Comparison of ENCODE assay signal across 2 cellular contexts in the genomic region with DNA sequence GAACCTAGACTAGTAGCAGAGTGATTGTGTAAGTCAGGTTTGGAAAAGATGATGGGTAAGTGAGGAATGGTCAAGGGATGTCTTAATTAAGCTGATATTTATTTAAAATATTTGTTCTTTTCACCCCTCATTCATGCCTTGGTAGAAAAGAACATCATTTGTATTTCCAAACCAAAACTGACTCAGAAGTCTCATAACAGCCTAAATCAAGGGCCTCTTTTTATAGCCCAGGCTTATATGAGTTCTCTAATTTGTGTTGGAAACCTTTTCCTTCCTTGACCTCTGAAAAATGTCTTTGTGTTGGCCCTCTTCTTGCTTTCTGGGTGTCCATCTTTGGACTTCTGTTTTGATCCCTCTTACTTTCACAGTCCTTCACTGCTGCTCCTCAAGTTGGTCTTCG.
TF ChIP-seq lines count a peak whose summit lies in the region.

No MANE protein-coding gene starts in this region.

TF ChIP-seq in K562, 482 proteins besides CTCF, POLR2A, EP300 and RAD21:
- TF ChIP-seq, protein P1, sequence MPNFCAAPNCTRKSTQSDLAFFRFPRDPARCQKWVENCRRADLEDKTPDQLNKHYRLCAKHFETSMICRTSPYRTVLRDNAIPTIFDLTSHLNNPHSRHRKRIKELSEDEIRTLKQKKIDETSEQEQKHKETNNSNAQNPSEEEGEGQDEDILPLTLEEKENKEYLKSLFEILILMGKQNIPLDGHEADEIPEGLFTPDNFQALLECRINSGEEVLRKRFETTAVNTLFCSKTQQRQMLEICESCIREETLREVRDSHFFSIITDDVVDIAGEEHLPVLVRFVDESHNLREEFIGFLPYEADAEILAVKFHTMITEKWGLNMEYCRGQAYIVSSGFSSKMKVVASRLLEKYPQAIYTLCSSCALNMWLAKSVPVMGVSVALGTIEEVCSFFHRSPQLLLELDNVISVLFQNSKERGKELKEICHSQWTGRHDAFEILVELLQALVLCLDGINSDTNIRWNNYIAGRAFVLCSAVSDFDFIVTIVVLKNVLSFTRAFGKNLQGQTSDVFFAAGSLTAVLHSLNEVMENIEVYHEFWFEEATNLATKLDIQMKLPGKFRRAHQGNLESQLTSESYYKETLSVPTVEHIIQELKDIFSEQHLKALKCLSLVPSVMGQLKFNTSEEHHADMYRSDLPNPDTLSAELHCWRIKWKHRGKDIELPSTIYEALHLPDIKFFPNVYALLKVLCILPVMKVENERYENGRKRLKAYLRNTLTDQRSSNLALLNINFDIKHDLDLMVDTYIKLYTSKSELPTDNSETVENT (CRISPR knock-in tag; IDR thresholded peaks at IDR 0.05) = no peak
- TF ChIP-seq ZNF274 (IDR thresholded peaks at IDR 0.05; ENCODE audit: borderline replicate concordance, low read depth, low read length) = peak; percentile 89
- no peak for TF ChIP-seq SREBF1 (IDR thresholded peaks at IDR 0.05; ENCODE audit: borderline replicate concordance, low read depth, low read length)
- TF ChIP-seq, protein P2, sequence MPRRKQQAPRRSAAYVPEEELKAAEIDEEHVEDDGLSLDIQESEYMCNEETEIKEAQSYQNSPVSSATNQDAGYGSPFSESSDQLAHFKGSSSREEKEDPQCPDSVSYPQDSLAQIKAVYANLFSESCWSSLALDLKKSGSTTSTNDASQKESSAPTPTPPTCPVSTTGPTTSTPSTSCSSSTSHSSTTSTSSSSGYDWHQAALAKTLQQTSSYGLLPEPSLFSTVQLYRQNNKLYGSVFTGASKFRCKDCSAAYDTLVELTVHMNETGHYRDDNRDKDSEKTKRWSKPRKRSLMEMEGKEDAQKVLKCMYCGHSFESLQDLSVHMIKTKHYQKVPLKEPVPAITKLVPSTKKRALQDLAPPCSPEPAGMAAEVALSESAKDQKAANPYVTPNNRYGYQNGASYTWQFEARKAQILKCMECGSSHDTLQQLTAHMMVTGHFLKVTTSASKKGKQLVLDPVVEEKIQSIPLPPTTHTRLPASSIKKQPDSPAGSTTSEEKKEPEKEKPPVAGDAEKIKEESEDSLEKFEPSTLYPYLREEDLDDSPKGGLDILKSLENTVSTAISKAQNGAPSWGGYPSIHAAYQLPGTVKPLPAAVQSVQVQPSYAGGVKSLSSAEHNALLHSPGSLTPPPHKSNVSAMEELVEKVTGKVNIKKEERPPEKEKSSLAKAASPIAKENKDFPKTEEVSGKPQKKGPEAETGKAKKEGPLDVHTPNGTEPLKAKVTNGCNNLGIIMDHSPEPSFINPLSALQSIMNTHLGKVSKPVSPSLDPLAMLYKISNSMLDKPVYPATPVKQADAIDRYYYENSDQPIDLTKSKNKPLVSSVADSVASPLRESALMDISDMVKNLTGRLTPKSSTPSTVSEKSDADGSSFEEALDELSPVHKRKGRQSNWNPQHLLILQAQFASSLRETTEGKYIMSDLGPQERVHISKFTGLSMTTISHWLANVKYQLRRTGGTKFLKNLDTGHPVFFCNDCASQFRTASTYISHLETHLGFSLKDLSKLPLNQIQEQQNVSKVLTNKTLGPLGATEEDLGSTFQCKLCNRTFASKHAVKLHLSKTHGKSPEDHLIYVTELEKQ (CRISPR knock-in tag; IDR thresholded peaks at IDR 0.05) = no peak

TF ChIP-seq in H1, 55 proteins besides CTCF, POLR2A, EP300 and RAD21:
- TF ChIP-seq, protein P3, sequence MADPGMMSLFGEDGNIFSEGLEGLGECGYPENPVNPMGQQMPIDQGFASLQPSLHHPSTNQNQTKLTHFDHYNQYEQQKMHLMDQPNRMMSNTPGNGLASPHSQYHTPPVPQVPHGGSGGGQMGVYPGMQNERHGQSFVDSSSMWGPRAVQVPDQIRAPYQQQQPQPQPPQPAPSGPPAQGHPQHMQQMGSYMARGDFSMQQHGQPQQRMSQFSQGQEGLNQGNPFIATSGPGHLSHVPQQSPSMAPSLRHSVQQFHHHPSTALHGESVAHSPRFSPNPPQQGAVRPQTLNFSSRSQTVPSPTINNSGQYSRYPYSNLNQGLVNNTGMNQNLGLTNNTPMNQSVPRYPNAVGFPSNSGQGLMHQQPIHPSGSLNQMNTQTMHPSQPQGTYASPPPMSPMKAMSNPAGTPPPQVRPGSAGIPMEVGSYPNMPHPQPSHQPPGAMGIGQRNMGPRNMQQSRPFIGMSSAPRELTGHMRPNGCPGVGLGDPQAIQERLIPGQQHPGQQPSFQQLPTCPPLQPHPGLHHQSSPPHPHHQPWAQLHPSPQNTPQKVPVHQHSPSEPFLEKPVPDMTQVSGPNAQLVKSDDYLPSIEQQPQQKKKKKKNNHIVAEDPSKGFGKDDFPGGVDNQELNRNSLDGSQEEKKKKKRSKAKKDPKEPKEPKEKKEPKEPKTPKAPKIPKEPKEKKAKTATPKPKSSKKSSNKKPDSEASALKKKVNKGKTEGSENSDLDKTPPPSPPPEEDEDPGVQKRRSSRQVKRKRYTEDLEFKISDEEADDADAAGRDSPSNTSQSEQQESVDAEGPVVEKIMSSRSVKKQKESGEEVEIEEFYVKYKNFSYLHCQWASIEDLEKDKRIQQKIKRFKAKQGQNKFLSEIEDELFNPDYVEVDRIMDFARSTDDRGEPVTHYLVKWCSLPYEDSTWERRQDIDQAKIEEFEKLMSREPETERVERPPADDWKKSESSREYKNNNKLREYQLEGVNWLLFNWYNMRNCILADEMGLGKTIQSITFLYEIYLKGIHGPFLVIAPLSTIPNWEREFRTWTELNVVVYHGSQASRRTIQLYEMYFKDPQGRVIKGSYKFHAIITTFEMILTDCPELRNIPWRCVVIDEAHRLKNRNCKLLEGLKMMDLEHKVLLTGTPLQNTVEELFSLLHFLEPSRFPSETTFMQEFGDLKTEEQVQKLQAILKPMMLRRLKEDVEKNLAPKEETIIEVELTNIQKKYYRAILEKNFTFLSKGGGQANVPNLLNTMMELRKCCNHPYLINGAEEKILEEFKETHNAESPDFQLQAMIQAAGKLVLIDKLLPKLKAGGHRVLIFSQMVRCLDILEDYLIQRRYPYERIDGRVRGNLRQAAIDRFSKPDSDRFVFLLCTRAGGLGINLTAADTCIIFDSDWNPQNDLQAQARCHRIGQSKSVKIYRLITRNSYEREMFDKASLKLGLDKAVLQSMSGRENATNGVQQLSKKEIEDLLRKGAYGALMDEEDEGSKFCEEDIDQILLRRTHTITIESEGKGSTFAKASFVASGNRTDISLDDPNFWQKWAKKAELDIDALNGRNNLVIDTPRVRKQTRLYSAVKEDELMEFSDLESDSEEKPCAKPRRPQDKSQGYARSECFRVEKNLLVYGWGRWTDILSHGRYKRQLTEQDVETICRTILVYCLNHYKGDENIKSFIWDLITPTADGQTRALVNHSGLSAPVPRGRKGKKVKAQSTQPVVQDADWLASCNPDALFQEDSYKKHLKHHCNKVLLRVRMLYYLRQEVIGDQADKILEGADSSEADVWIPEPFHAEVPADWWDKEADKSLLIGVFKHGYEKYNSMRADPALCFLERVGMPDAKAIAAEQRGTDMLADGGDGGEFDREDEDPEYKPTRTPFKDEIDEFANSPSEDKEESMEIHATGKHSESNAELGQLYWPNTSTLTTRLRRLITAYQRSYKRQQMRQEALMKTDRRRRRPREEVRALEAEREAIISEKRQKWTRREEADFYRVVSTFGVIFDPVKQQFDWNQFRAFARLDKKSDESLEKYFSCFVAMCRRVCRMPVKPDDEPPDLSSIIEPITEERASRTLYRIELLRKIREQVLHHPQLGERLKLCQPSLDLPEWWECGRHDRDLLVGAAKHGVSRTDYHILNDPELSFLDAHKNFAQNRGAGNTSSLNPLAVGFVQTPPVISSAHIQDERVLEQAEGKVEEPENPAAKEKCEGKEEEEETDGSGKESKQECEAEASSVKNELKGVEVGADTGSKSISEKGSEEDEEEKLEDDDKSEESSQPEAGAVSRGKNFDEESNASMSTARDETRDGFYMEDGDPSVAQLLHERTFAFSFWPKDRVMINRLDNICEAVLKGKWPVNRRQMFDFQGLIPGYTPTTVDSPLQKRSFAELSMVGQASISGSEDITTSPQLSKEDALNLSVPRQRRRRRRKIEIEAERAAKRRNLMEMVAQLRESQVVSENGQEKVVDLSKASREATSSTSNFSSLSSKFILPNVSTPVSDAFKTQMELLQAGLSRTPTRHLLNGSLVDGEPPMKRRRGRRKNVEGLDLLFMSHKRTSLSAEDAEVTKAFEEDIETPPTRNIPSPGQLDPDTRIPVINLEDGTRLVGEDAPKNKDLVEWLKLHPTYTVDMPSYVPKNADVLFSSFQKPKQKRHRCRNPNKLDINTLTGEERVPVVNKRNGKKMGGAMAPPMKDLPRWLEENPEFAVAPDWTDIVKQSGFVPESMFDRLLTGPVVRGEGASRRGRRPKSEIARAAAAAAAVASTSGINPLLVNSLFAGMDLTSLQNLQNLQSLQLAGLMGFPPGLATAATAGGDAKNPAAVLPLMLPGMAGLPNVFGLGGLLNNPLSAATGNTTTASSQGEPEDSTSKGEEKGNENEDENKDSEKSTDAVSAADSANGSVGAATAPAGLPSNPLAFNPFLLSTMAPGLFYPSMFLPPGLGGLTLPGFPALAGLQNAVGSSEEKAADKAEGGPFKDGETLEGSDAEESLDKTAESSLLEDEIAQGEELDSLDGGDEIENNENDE (IDR thresholded peaks at IDR 0.05; ENCODE audit: insufficient replicate concordance, low read length) = no peak
- peak; percentile 64; the same call in 1 of the 2 replicates for TF ChIP-seq ZNF274 (IDR thresholded peaks at IDR 0.05; ENCODE audit: borderline replicate concordance, extremely low read depth, low read length)
TF ChIP-seq in H1: peak in this region for 1.
